21 cellular contexts compared by ENCODE assay signal in genomic region chr5:52894451-52894850, GRCh38.
DNase-seq lines count a peak whose midpoint lies in the region; ATAC-seq and TF ChIP-seq lines count a peak whose summit lies in the region.
"Had no signal": no experiment of that assay in that cellular context is flagged by ENCODE, and none has a peak within 500 bp of the region (broad histone marks: within the 10 kb centered on the region; RNA-seq: fewer than 3 reads in every experiment).

No MANE protein-coding gene starts in this region.

- H3K4me1 Mint-ChIP-seq in activated naive CD4-positive, alpha-beta T cell treated with anti-CD3 and anti-CD28 coated beads, Interleukin-2, amount 10 ng/mL, durations not matched to agents 7 days and 5 days = no peaks in the 10 kb centered on the region
- H3K4me1 Mint-ChIP-seq: CD14-positive monocyte; central memory CD8-positive, alpha-beta T cell had no signal

- no peak for TF ChIP-seq EP300 in upper lobe of left lung (IDR thresholded peaks at IDR 0.05)

- ATAC-seq in upper lobe of left lung (ENCODE audit: low FRiP score in 2 of 2) = no peak
- no peak for ATAC-seq in GM19395 (IDR thresholded peaks at IDR 0.05; ENCODE audit: unreplicated experiment)
- ATAC-seq: activated CD8-positive, alpha-beta T cell treated with anti-CD3 and anti-CD28 coated beads for 36 hours; mucosa of descending colon; T-cell had no signal

- peaks cover 4% of the 10 kb centered on the region for H3K27me3 Mint-ChIP-seq in activated naive CD4-positive, alpha-beta T cell treated with anti-CD3 and anti-CD28 coated beads, Interleukin-2, amount 10 ng/mL, durations not matched to agents 7 days and 5 days
- H3K27me3 Mint-ChIP-seq: activated CD8-positive, alpha-beta T cell treated with anti-CD3 and anti-CD28 coated beads for 36 hours; activated naive CD8-positive, alpha-beta T cell; T-cell had no signal

- no peak for TF ChIP-seq CTCF in ascending aorta (IDR thresholded peaks at IDR 0.05)
- no peak for TF ChIP-seq CTCF in hepatocyte (IDR thresholded peaks at IDR 0.05; ENCODE audit: poor library complexity)
- TF ChIP-seq CTCF in prostate gland (IDR thresholded peaks at IDR 0.05) = no peak
- no peak for TF ChIP-seq CTCF in upper lobe of left lung (IDR thresholded peaks at IDR 0.05)

- H3K4me3 ChIP-seq in ascending aorta (no peak overlapping the region), hepatocyte (no peak overlapping the region), prostate gland (no peak overlapping the region), upper lobe of left lung (no peak overlapping the region)
- H3K4me3 ChIP-seq: dorsolateral prefrontal cortex, mucosa of descending colon had no signal

- H3K27me3 ChIP-seq in ascending aorta (no peaks in the 10 kb centered on the region), hepatocyte (no peaks in the 10 kb centered on the region), prostate gland (replicated peaks; ENCODE audit: insufficient read depth) (no peaks in the 10 kb centered on the region), upper lobe of left lung (no peaks in the 10 kb centered on the region)
- H3K27me3 ChIP-seq: dorsolateral prefrontal cortex had no signal

- H3K36me3 Mint-ChIP-seq in activated naive CD4-positive, alpha-beta T cell treated with anti-CD3 and anti-CD28 coated beads, Interleukin-2, amount 10 ng/mL, durations not matched to agents 7 days and 5 days = no peaks in the 10 kb centered on the region
- H3K36me3 Mint-ChIP-seq: CD14-positive monocyte, T-cell had no signal

- TF ChIP-seq POLR2A in prostate gland (IDR thresholded peaks at IDR 0.05) = no peak
- no peak for TF ChIP-seq POLR2A in upper lobe of left lung (IDR thresholded peaks at IDR 0.05)

- CTCF ChIA-PET in activated naive CD4-positive, alpha-beta T cell treated with anti-CD3 and anti-CD28 coated beads, Interleukin-2, amount 10 ng/mL, durations not matched to agents 7 days and 5 days (lab: Charles Lee) = no interaction called here

- WGBS in hepatocyte (ENCODE audit: low lambda C conversion rate, missing lambda C conversion rate) = 91% methylated on average over 2 of the region's 2 CpGs
- whole genome bisulfite sequencing in prostate gland = 49% methylated on average over 2 of the region's 2 CpGs
- WGBS in upper lobe of left lung, 2 donors = 79 to 86% methylated on average over 2 of the region's 2 CpGs

- H3K9me3 ChIP-seq in ascending aorta = no peaks in the 10 kb centered on the region
- H3K9me3 ChIP-seq in hepatocyte (ENCODE audit: low read depth) = no peaks in the 10 kb centered on the region
- H3K9me3 ChIP-seq in prostate gland = no peaks in the 10 kb centered on the region
- H3K9me3 ChIP-seq in upper lobe of left lung = no peaks in the 10 kb centered on the region
- H3K9me3 ChIP-seq: mucosa of descending colon had no signal

- no peaks in the 10 kb centered on the region for H3K9me2 ChIP-seq in hepatocyte (replicated peaks; ENCODE audit: insufficient read depth)

- H3K4me1 ChIP-seq in ascending aorta = peaks cover 25 to 45% of the 10 kb centered on the region in 2 donors
- H3K4me1 ChIP-seq in hepatocyte (ENCODE audit: insufficient read depth) = peaks cover 25% of the 10 kb centered on the region
- H3K4me1 ChIP-seq in prostate gland (replicated peaks) = peaks cover 4% of the 10 kb centered on the region
- H3K4me1 ChIP-seq in upper lobe of left lung = peaks cover 6 to 32% (median 15%) of the 10 kb centered on the region in 4 donors

- no peaks in the 10 kb centered on the region for H3K79me2 ChIP-seq in hepatocyte

- H3K27ac ChIP-seq in ascending aorta (peak overlapping the region; percentile 80 to 83), hepatocyte (peak overlapping the region; percentile 31), prostate gland (peak overlapping the region; percentile 13 to 34), upper lobe of left lung (peak overlapping the region in 3 of 4 donors; percentile 44 to 70 (median 64))
- H3K27ac ChIP-seq: KMS-11, RWPE1 had no signal

- no peaks in the 10 kb centered on the region for H3K9me3 Mint-ChIP-seq in activated naive CD4-positive, alpha-beta T cell treated with anti-CD3 and anti-CD28 coated beads, Interleukin-2, amount 10 ng/mL, durations not matched to agents 7 days and 5 days
- H3K9me3 Mint-ChIP-seq: activated CD8-positive, alpha-beta T cell treated with anti-CD3 and anti-CD28 coated beads for 36 hours; CD14-positive monocyte; central memory CD8-positive, alpha-beta T cell; T-cell had no signal

- no peaks in the 10 kb centered on the region for H4K20me1 ChIP-seq in hepatocyte (ENCODE audit: insufficient read depth, poor library complexity, severe bottlenecking)

- no peak overlapping the region for H3K4me3 Mint-ChIP-seq in activated naive CD4-positive, alpha-beta T cell treated with anti-CD3 and anti-CD28 coated beads, Interleukin-2, amount 10 ng/mL, durations not matched to agents 7 days and 5 days
- H3K4me3 Mint-ChIP-seq: activated CD8-positive, alpha-beta T cell treated with anti-CD3 and anti-CD28 coated beads for 36 hours; activated naive CD8-positive, alpha-beta T cell; CD14-positive monocyte; central memory CD8-positive, alpha-beta T cell; T-cell had no signal

- H2AFZ ChIP-seq in hepatocyte = no peak overlapping the region

- H3K27ac Mint-ChIP-seq in activated naive CD4-positive, alpha-beta T cell treated with anti-CD3 and anti-CD28 coated beads, Interleukin-2, amount 10 ng/mL, durations not matched to agents 7 days and 5 days = no peak overlapping the region
- H3K27ac Mint-ChIP-seq: activated CD8-positive, alpha-beta T cell treated with anti-CD3 and anti-CD28 coated beads for 36 hours; activated naive CD8-positive, alpha-beta T cell; CD14-positive monocyte; T-cell had no signal

- no peak overlapping the region for H3K4me2 ChIP-seq in hepatocyte
- H3K4me2 ChIP-seq: KMS-11 had no signal

- intact Hi-C loops in ascending aorta (cut with DNase I) = loop anchor here (5.0 kb wide), 1 partner anchor 92 kb away; no protein-coding TSS in a partner anchor
- intact Hi-C loops in prostate gland (cut with DNase I) = loop anchor here (5.0 kb wide), 1 partner anchor 92 kb away; no protein-coding TSS in a partner anchor

- no peak for DNase-seq in ascending aorta (ENCODE audit: low spot score in 2 of 2)
- no peak for DNase-seq in hepatocyte (ENCODE audit: low spot score)
- DNase-seq in prostate gland (ENCODE audit: low spot score) = no peak
- no peak for DNase-seq in upper lobe of left lung
- no peak for DNase-seq in activated naive CD4-positive, alpha-beta T cell treated with anti-CD3 and anti-CD28 coated beads, Interleukin-2, amount 10 ng/mL, durations not matched to agents 7 days and 5 days
- DNase-seq in 8988T = no peak
- DNase-seq: activated CD8-positive, alpha-beta T cell treated with anti-CD3 and anti-CD28 coated beads for 36 hours; activated T-cell treated with anti-CD3 and anti-CD28 coated beads for 4 hours; dorsolateral prefrontal cortex; mucosa of descending colon; NCI-H1436 treated with DMSO at 0.1 percent for 48 hours; NCI-H446; posterior cingulate gyrus; stimulated activated naive CD4-positive, alpha-beta T cell; T-cell had no signal

- peaks cover 0 to 5% of the 10 kb centered on the region in 2 donors for H3K36me3 ChIP-seq in ascending aorta
- no peaks in the 10 kb centered on the region for H3K36me3 ChIP-seq in hepatocyte (replicated peaks; ENCODE audit: insufficient read depth, low read depth)
- H3K36me3 ChIP-seq in prostate gland = no peaks in the 10 kb centered on the region
- peaks cover 0 to 10% (median 0%) of the 10 kb centered on the region in 4 donors for H3K36me3 ChIP-seq in upper lobe of left lung

Comparison
In these comparisons a context has a peak if more than half of its experiments do, and no peak if none do; other contexts are left out.
1. H3K27ac ChIP-seq: peak in every context shown above with its lines; median percentile 82 in ascending aorta; 64 in upper lobe of left lung; 31 in hepatocyte; 24 in prostate gland.